ENCODE assay signal across 19 cellular contexts in genomic region chr2:114426756-114427155, GRCh38. TPM values are rescaled to one million over a fixed set of nuclear protein-coding genes. Genes with fewer than 3 reads are reported as not detected.
DNase-seq lines count a peak whose midpoint lies in the region; ATAC-seq, FAIRE-seq and TF ChIP-seq lines count a peak whose summit lies in the region.
"Had no signal": no experiment of that assay in that cellular context is flagged by ENCODE, and none has a peak within 500 bp of the region (broad histone marks: within the 10 kb centered on the region; RNA-seq: fewer than 3 reads in every experiment).

No MANE protein-coding gene starts in this region.

- CTCF ChIA-PET in H1 (lab: Charles Lee; ENCODE audit: partially characterized antibody), result interaction anchor here (0.6 kb wide), 1 partner anchor 332 kb away, joined by 3 read pairs; no protein-coding TSS in a partner anchor

- intact Hi-C loops in ascending aorta (cut with DNase I) (loop anchor here (5.0 kb wide), 2 partner anchors 116 to 144 kb away; no protein-coding TSS in a partner anchor), testis (cut with DNase I; ENCODE audit: low total_unique reads) (no loop called here), aorta (cut with DNase I) (loop anchor here (2.0 to 10.0 kb wide), 4 partner anchors 116 to 532 kb away; partner anchors contain the start of gene ACTR3 (in 1 of the 2))

- in situ Hi-C loops in brain microvascular endothelial cell (cut with HindIII; ENCODE audit: low pct_ligation_motif_present, low sequenced_read_pairs), result no loop called here

- H3K4me2 ChIP-seq in H1 (ENCODE audit: insufficient read depth in 1 of 2, low read depth in 2 of 2, low read length in 2 of 2), result no peak overlapping the region

- no peaks in the 10 kb centered on the region for H4K20me1 ChIP-seq in H1 (replicated peaks in 1 of 2; ENCODE audit: control insufficient read depth in 1 of 2, insufficient read depth in 2 of 2, low read length in 2 of 2)

- FAIRE-seq in H1 (lab: Jason Lieb, UNC), result no peak
- FAIRE-seq: G401.6, GM12892 had no signal

- no peak overlapping the region for H2BK12ac ChIP-seq in H1 (ENCODE audit: low read depth, low read length)

- no peak overlapping the region for H2BK5ac ChIP-seq in H1 (ENCODE audit: low read depth, low read length)

- no peak overlapping the region for H4K91ac ChIP-seq in H1 (replicated peaks; ENCODE audit: insufficient read length, low read length)

- H3K18ac ChIP-seq in H1 (ENCODE audit: extremely low read depth, low read length), result no peak overlapping the region

- no peak overlapping the region for H2AFZ ChIP-seq in H1 (ENCODE audit: low read length)

- no peak overlapping the region for H2BK20ac ChIP-seq in H1 (ENCODE audit: low read length)

- no peak overlapping the region for H3K9ac ChIP-seq in H1 (replicated peaks in 1 of 4; ENCODE audit: extremely low read depth in 1 of 4, low read depth in 3 of 4, low read length in 3 of 4)

- no peak overlapping the region for H2BK120ac ChIP-seq in H1 (replicated peaks; ENCODE audit: low read depth, low read length)

- no peak overlapping the region for H2AK5ac ChIP-seq in H1 (ENCODE audit: low read depth, low read length)

- H3K23ac ChIP-seq in H1 (ENCODE audit: insufficient read length), result no peak overlapping the region

- no peak overlapping the region for H3K14ac ChIP-seq in H1 (ENCODE audit: insufficient read length)

- H4K5ac ChIP-seq in H1 (ENCODE audit: insufficient read length, low read depth, low read length), result no peak overlapping the region

- H3K79me1 ChIP-seq in H1 (ENCODE audit: low read depth, low read length), result no peaks in the 10 kb centered on the region

- TF ChIP-seq RAD21 in H1 (IDR thresholded peaks at IDR 0.05 in 1 of 2, conservative IDR thresholded peaks at IDR 0.05 in 1 of 2; ENCODE audit: low read depth in 2 of 2, low read length in 2 of 2), result no peak

- DNase-seq in ascending aorta (ENCODE audit: low spot score in 2 of 2), result peak in 1 of 2 donors; percentile 69
- DNase-seq in H1 (ENCODE audit: low read depth in 1 of 2, low spot score in 2 of 2), result no peak
- peak; percentile 68 for DNase-seq in testis
- DNase-seq in aorta, result no peak
- DNase-seq in activated naive CD4-positive, alpha-beta T cell treated with anti-CD3 and anti-CD28 coated beads, Interleukin-2, amount 50 U/mL, for 16 hours, result no peak
- no peak for DNase-seq in brain microvascular endothelial cell
- DNase-seq: Calu3; CD4-positive, alpha-beta memory T cell; COR-L47; DND-41; GOT3; H7; HCEC 1CT had no signal

- H3K4me1 ChIP-seq in ascending aorta, result peaks cover 7 to 10% of the 10 kb centered on the region in 2 donors
- no peaks in the 10 kb centered on the region for H3K4me1 ChIP-seq in H1 (replicated peaks in 1 of 4; ENCODE audit: control insufficient read depth in 3 of 4, insufficient read depth in 4 of 4, low read length in 3 of 4)
- peaks cover 5% of the 10 kb centered on the region for H3K4me1 ChIP-seq in testis
- H3K4me1 ChIP-seq in aorta (ENCODE audit: control insufficient read depth in 1 of 2, insufficient read depth in 2 of 2, low read length in 2 of 2), result peaks cover 0 to 8% of the 10 kb centered on the region in 2 donors

- H3K4ac ChIP-seq in H1 (replicated peaks; ENCODE audit: insufficient read length, low read depth, low read length), result no peak overlapping the region

- POLR2A ChIA-PET in H1 (lab: Charles Lee; ENCODE audit: partially characterized antibody), result no interaction called here

- H2BK15ac ChIP-seq in H1 (ENCODE audit: low read length), result no peak overlapping the region

- TF ChIP-seq CTCF in ascending aorta (IDR thresholded peaks at IDR 0.05) (no peak), H1 (IDR thresholded peaks at IDR 0.05; ENCODE audit: control extremely low read depth in 1 of 3, insufficient read depth in 1 of 3, low read depth in 1 of 3, low read length in 3 of 3) (no peak), testis (IDR thresholded peaks at IDR 0.05) (no peak), brain microvascular endothelial cell (IDR thresholded peaks at IDR 0.05; ENCODE audit: low read depth, low read length, missing control alignments) (no peak)

- peak overlapping the region; percentile 76 to 81 for H3K27ac ChIP-seq in ascending aorta
- no peak overlapping the region for H3K27ac ChIP-seq in H1 (ENCODE audit: low read depth, low read length)
- H3K27ac ChIP-seq in testis, result no peak overlapping the region
- peak overlapping the region; percentile 86 to 93 for H3K27ac ChIP-seq in aorta (ENCODE audit: low read depth in 1 of 2, low read length in 2 of 2)
- H3K27ac ChIP-seq in brain microvascular endothelial cell, result no peak overlapping the region

- ATAC-seq in aorta (ENCODE audit: low FRiP score), result peak; percentile 63
- ATAC-seq in HG02623 (IDR thresholded peaks at IDR 0.05; ENCODE audit: unreplicated experiment), result no peak

- H3K56ac ChIP-seq in H1 (replicated peaks; ENCODE audit: insufficient read length, low read depth, low read length), result no peak overlapping the region

- no peak overlapping the region for H4K8ac ChIP-seq in H1 (ENCODE audit: extremely low read depth, insufficient read depth, low read length)

- no peaks in the 10 kb centered on the region for H3K23me2 ChIP-seq in H1 (ENCODE audit: low read depth, low read length)

- H3K9me3 ChIP-seq in ascending aorta (no peaks in the 10 kb centered on the region), H1 (ENCODE audit: insufficient read depth in 2 of 2, low read depth in 1 of 2, low read length in 1 of 2) (no peaks in the 10 kb centered on the region), testis (no peaks in the 10 kb centered on the region), aorta (ENCODE audit: control insufficient read depth, low read length) (no peaks in the 10 kb centered on the region)

- TF ChIP-seq EP300 in H1 (IDR thresholded peaks at IDR 0.05; ENCODE audit: borderline replicate concordance in 1 of 2, low read depth in 2 of 2, low read length in 2 of 2), result no peak

- no peaks in the 10 kb centered on the region for H3K79me2 ChIP-seq in H1 (ENCODE audit: control insufficient read depth in 1 of 2, insufficient read depth in 2 of 2, low read length in 2 of 2)

- 95% methylated on average over 3 of the region's 3 CpGs; no CpG with 5 or more reads in 1 of the 2 experiments for WGBS in H1 (ENCODE audit: extremely low coverage in 1 of 2, insufficient coverage in 1 of 2, insufficient read length in 1 of 2, insufficient replicate concordance in 2 of 2, low coverage in 1 of 2, low lambda C conversion rate in 2 of 2, missing lambda C conversion rate in 1 of 2), 2 experiments
- WGBS in testis, 2 donors, result 54 to 66% methylated on average over 3 of the region's 3 CpGs
- WGBS in aorta, 2 donors, result 0 to 6% methylated on average over 3 of the region's 3 CpGs

- no peaks in the 10 kb centered on the region for H3K36me3 ChIP-seq in ascending aorta
- no peaks in the 10 kb centered on the region for H3K36me3 ChIP-seq in H1 (ENCODE audit: control insufficient read depth in 2 of 4, insufficient read depth in 4 of 4, low read length in 3 of 4)
- no peaks in the 10 kb centered on the region for H3K36me3 ChIP-seq in testis (ENCODE audit: low read depth, missing control alignments)
- no peaks in the 10 kb centered on the region for H3K36me3 ChIP-seq in aorta (ENCODE audit: control insufficient read depth in 1 of 2, insufficient read depth in 2 of 2, low read length in 1 of 2)
- no peaks in the 10 kb centered on the region for H3K36me3 ChIP-seq in brain microvascular endothelial cell (replicated peaks)

- no peaks in the 10 kb centered on the region for H3K27me3 ChIP-seq in ascending aorta
- no peaks in the 10 kb centered on the region for H3K27me3 ChIP-seq in H1 (replicated peaks in 1 of 4; ENCODE audit: control insufficient read depth in 3 of 4, extremely low read depth in 1 of 4, insufficient read depth in 3 of 4, low read length in 3 of 4)
- no peaks in the 10 kb centered on the region for H3K27me3 ChIP-seq in testis
- no peaks in the 10 kb centered on the region for H3K27me3 ChIP-seq in aorta (ENCODE audit: control insufficient read depth in 1 of 2, insufficient read depth in 2 of 2, low read length in 1 of 2)
- H3K27me3 ChIP-seq in brain microvascular endothelial cell (replicated peaks), result no peaks in the 10 kb centered on the region

- TF ChIP-seq POLR2A in H1 (IDR thresholded peaks at IDR 0.05; ENCODE audit: control extremely low read depth in 1 of 2, low read depth in 2 of 2, low read length in 2 of 2) (no peak), testis (IDR thresholded peaks at IDR 0.05) (no peak)

- peak overlapping the region in 1 of 2 donors; percentile 1 for H3K4me3 ChIP-seq in ascending aorta
- H3K4me3 ChIP-seq in H1 (ENCODE audit: extremely low read depth in 1 of 4, insufficient read depth in 2 of 4, low read depth in 3 of 4, low read length in 4 of 4), result no peak overlapping the region
- H3K4me3 ChIP-seq in testis, result no peak overlapping the region
- no peak overlapping the region for H3K4me3 ChIP-seq in aorta (ENCODE audit: low read length in 2 of 2)
- H3K4me3 ChIP-seq in brain microvascular endothelial cell (ENCODE audit: low read depth, low read length), result no peak overlapping the region

TF ChIP-seq in H1, 55 proteins besides CTCF, POLR2A, EP300 and RAD21:
- TF ChIP-seq CBX5 (IDR thresholded peaks at IDR 0.05; ENCODE audit: low read depth, low read length), result no peak
- 0 out of 2 replicates have a peak, but pooled peaks have one; percentile 36 for TF ChIP-seq YY1 (IDR thresholded peaks at IDR 0.05; ENCODE audit: low read depth, low read length)
- TF ChIP-seq BRCA1 (IDR thresholded peaks at IDR 0.05; ENCODE audit: low read depth, low read length), result no peak

RNA-seq across cellular contexts. Expression of gene DPP10, which starts 15.7 kb away (rescaled TPM):
- total RNA-seq in ascending aorta (not detected), testis (1 to 10 TPM; 6.7 TPM), aorta (not detected)
- total RNA-seq in H1 (2021; fragmentation: NEBNext Ultra II Directional; extraction: Animal tissue kit (Norgen Biotek cat#: 25700)), result 5.4 and 7.2 TPM in 2 replicates
- polyA plus RNA-seq in H1 (2011; rRNA removed) (2.0 and 3.3 TPM in 2 replicates), testis (ENCODE audit: insufficient read depth, low read depth, low replicate concordance) (1.7 TPM), aorta (under 1 TPM in 1 of 2 donors, not detected in 1; 0.13 TPM)
- polyA plus RNA-seq in H1 (2011; cell fraction: cytosol; rRNA removed), result 3.9 TPM
- 3.6 TPM for polyA plus RNA-seq in H1 (2011; cell fraction: nucleus; rRNA removed)
- 4.0 to 4.8 TPM (median 4.4 TPM) in 4 replicates for polyA plus RNA-seq in H1 (2012, experiment 1 of 2)
- 0.96 TPM for polyA plus RNA-seq in H1 (2012, experiment 2 of 2)
- polyA plus RNA-seq in H1 (2013, experiment 1 of 2), result 3.8 TPM
- 4.1 TPM for polyA plus RNA-seq in H1 (2013, experiment 2 of 2)
- 10.4 and 18.4 TPM in 2 replicates for polyA minus RNA-seq in H1 (2011; rRNA and poly(A)+ RNA removed)
- polyA minus RNA-seq in H1 (2011; cell fraction: cytosol; rRNA and poly(A)+ RNA removed), result 4.9 TPM
- 59.0 TPM for polyA minus RNA-seq in H1 (2011; cell fraction: nucleus; rRNA and poly(A)+ RNA removed)
- total RNA-seq: A172; A673; Calu3; CD4-positive, alpha-beta memory T cell had no signal
- polyA plus RNA-seq: BJ; CD4-positive, alpha-beta memory T cell had no signal

Comparison
In these comparisons a context has a peak if more than half of its experiments do, and no peak if none do; other contexts are left out.
1. H3K27ac ChIP-seq: peak in ascending aorta (2 of 2) and aorta (2 of 2); none in H1 (single experiment), testis (0 of 2) and brain microvascular endothelial cell (single experiment).